Comparison of ENCODE assay signal across 8 cellular contexts in the genomic region with DNA sequence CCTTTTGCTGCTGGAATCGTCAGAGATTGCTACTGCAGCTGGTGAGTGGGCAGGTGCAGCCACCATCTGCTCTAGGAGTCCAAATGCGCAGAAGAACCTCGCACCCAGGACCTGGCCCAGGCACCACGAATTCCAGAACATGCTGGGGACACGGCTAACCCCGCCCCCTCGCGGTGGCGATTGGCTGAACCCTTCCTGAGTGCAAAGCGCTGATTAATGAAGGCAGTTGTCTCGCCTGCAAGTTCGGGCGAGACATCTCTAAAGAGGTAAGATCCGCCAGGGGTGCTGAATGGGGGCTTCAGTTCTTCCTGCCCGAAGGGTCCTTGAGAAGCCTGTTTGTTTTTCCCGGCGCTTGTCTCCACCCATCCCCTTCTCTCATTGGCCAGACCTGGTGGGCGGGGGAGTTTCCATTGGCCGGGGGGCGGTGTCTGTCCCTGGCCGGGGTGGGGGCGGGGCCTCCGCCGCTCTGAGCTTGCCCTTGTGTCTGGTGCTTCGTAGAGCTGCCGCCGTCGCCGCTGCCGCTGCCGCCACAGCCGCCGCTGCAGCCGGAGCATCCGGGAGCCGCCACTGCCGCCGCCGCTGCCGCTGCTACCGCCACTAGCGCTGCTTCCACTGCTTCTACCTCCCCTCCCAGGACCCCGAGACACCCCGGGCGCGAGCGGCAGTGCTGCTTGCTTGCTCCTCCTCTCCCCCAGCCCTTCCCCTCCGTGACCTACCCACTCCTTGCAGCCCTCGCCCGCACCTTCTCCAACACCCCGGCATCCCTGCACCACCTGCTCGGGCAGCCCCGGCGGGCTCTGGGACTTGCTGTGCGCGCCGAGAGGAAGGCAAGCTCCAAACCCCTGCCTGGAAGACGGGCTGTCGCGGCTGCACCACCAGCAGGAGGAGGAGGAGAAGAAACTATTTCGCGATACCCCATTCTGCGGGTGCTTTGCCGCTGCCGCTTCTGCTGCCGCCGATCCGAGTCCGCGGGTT. TPM values are rescaled to one million over a fixed set of nuclear protein-coding genes. Genes with fewer than 3 reads are reported as not detected.
DNase-seq lines count a peak whose midpoint lies in the region; ATAC-seq and TF ChIP-seq lines count a peak whose summit lies in the region.

A gene (plus strand): TSS at position 495 of the 975 bp plus-strand sequence.

- peak within 1 kb of the TSS; percentile 93 for H3K27ac Mint-ChIP-seq in GM23338

- no peaks in the 10 kb centered on the region for H3F3A ChIP-seq in GM23338 (replicated peaks; ENCODE audit: low read depth)

- H3K4me1 ChIP-seq in GM23338 (ENCODE audit: insufficient read depth) = peaks cover 28% of the 10 kb centered on the region
- H3K4me1 ChIP-seq in adrenal gland (replicated peaks in 1 of 2) = peaks cover 5 to 10% of the 10 kb centered on the region in 2 donors
- peaks cover 5% of the 10 kb centered on the region for H3K4me1 ChIP-seq in cardiac muscle cell (ENCODE audit: low read depth)
- H3K4me1 ChIP-seq in ovary (ENCODE audit: insufficient read depth) = peaks cover 8% of the 10 kb centered on the region
- peaks cover 12 to 17% of the 10 kb centered on the region in 2 donors for H3K4me1 ChIP-seq in thoracic aorta (ENCODE audit: control insufficient read depth in 1 of 2, low read depth in 2 of 2)

- H3K9me3 ChIP-seq in adrenal gland (replicated peaks in 1 of 3) (no peaks in the 10 kb centered on the region), cardiac muscle cell (ENCODE audit: low read depth) (no peaks in the 10 kb centered on the region), ovary (no peaks in the 10 kb centered on the region), thoracic aorta (no peaks in the 10 kb centered on the region)

- TF ChIP-seq EP300 in ovary (IDR thresholded peaks at IDR 0.05) = no peak

- H4K20me1 ChIP-seq in GM23338 (replicated peaks; ENCODE audit: insufficient read depth) = no peaks in the 10 kb centered on the region

- peaks cover 40% of the 10 kb centered on the region for H3K79me2 ChIP-seq in GM23338 (replicated peaks; ENCODE audit: insufficient read depth)

- no peaks in the 10 kb centered on the region for H3K36me3 ChIP-seq in GM23338 (ENCODE audit: insufficient read depth)
- no peaks in the 10 kb centered on the region for H3K36me3 ChIP-seq in adrenal gland (replicated peaks in 1 of 2)
- H3K36me3 ChIP-seq in cardiac muscle cell = no peaks in the 10 kb centered on the region
- H3K36me3 ChIP-seq in ovary = no peaks in the 10 kb centered on the region
- no peaks in the 10 kb centered on the region for H3K36me3 ChIP-seq in thoracic aorta

- ATAC-seq in GM23338 (peak; percentile 85), thoracic aorta (ENCODE audit: insufficient number of reproducible peaks, low FRiP score, low read depth) (peak; percentile 94)

- DNase-seq in EH (ENCODE audit: low read depth) (peak; percentile 75), GM23338 (ENCODE audit: low spot score) (peak; percentile 99), LNCaP clone FGC (ENCODE audit: low read depth) (peak; percentile 69), T follicular helper cell (ENCODE audit: low read depth) (peak; percentile 55), adrenal gland (peak; percentile 88 to 95 (median 93)), cardiac muscle cell (ENCODE audit: low read depth in 1 of 2, low spot score in 1 of 2) (peak; percentile 80 to 95), ovary (peak; percentile 75 to 86 (median 79)), thoracic aorta (ENCODE audit: low spot score) (peak; percentile 65)

- H3K27me3 ChIP-seq in GM23338 (ENCODE audit: insufficient read depth) (no peaks in the 10 kb centered on the region), adrenal gland (peaks cover 25% of the 10 kb centered on the region), cardiac muscle cell (peaks cover 40% of the 10 kb centered on the region), ovary (no peaks in the 10 kb centered on the region), thoracic aorta (replicated peaks; ENCODE audit: insufficient read depth) (no peaks in the 10 kb centered on the region)

- H3K27me3 Mint-ChIP-seq in GM23338 (ENCODE audit: insufficient read depth, low read depth, poor library complexity) = peaks cover 4% of the 10 kb centered on the region

- H2AFZ ChIP-seq in GM23338 = peak within 1 kb of the TSS; percentile 87

- H3K9me3 Mint-ChIP-seq in GM23338 = no peaks in the 10 kb centered on the region

- peak within 1 kb of the TSS; percentile 90 for H3K27ac ChIP-seq in GM23338 (ENCODE audit: low read depth)
- peak within 1 kb of the TSS in 1 of 5 donors; percentile 19 for H3K27ac ChIP-seq in adrenal gland
- H3K27ac ChIP-seq in cardiac muscle cell = no peak within 1 kb of the TSS
- H3K27ac ChIP-seq in ovary = no peak within 1 kb of the TSS
- H3K27ac ChIP-seq in thoracic aorta = no peak within 1 kb of the TSS

- peak within 1 kb of the TSS; percentile 94 for H3K4me2 ChIP-seq in GM23338

- H3K36me3 Mint-ChIP-seq in GM23338 (ENCODE audit: low read depth) = no peaks in the 10 kb centered on the region

- 1 to 3% (median 1%) methylated on average over 21 to 70 of the region's 70 CpGs for WGBS in adrenal gland, 4 donors
- 0 to 1% (median 1%) methylated on average over 67 to 70 of the region's 70 CpGs for WGBS in ovary, 3 donors

- intact Hi-C loops in adrenal gland (cut with DNase I) (no loop called here), ovary (cut with DNase I) (no loop called here)

- peaks cover 31% of the 10 kb centered on the region for H3K4me1 Mint-ChIP-seq in GM23338

- peak within 1 kb of the TSS; percentile 92 for H3K4me3 Mint-ChIP-seq in GM23338

- peak; percentile 59 to 64 for TF ChIP-seq CTCF in GM23338 (conservative IDR thresholded peaks at IDR 0.05; ENCODE audit: low read depth in 2 of 2)
- peak; percentile 33; the same call in 1 of the 2 replicates for TF ChIP-seq CTCF in LNCaP clone FGC (IDR thresholded peaks at IDR 0.05; ENCODE audit: control insufficient read depth, extremely low read depth, insufficient read depth)
- TF ChIP-seq CTCF in adrenal gland (IDR thresholded peaks at IDR 0.05) = peak in 2 of 6 experiments; percentile 5 to 18
- no peak for TF ChIP-seq CTCF in cardiac muscle cell (IDR thresholded peaks at IDR 0.05; ENCODE audit: low read depth, low read length)
- no peak for TF ChIP-seq CTCF in ovary (IDR thresholded peaks at IDR 0.05)
- peak; percentile 10 for TF ChIP-seq CTCF in thoracic aorta (IDR thresholded peaks at IDR 0.05)

- no peaks in the 10 kb centered on the region for H3K9me2 ChIP-seq in GM23338 (ENCODE audit: insufficient read depth)

- TF ChIP-seq POLR2A in adrenal gland (IDR thresholded peaks at IDR 0.05) (peak in 1 of 2 donors; percentile 32), ovary (IDR thresholded peaks at IDR 0.05) (no peak)

- H3K4me3 ChIP-seq in GM23338 (peak within 1 kb of the TSS; percentile 87), LNCaP clone FGC (ENCODE audit: low read depth, low read length) (peak within 1 kb of the TSS; percentile 75), adrenal gland (peak within 1 kb of the TSS in 2 of 4 donors; percentile 15 to 70), cardiac muscle cell (peak within 1 kb of the TSS; percentile 26), ovary (peak within 1 kb of the TSS; percentile 47), thoracic aorta (peak within 1 kb of the TSS; percentile 89)

TF ChIP-seq in GM23338, 12 proteins besides CTCF, POLR2A, EP300 and RAD21:
- peak; percentile 81 for TF ChIP-seq POLR2AphosphoS5 (IDR thresholded peaks at IDR 0.05; ENCODE audit: low read depth)
- no peak for TF ChIP-seq EZH2 (IDR thresholded peaks at IDR 0.05; ENCODE audit: low read depth, unreplicated experiment)
- TF ChIP-seq, protein P1, sequence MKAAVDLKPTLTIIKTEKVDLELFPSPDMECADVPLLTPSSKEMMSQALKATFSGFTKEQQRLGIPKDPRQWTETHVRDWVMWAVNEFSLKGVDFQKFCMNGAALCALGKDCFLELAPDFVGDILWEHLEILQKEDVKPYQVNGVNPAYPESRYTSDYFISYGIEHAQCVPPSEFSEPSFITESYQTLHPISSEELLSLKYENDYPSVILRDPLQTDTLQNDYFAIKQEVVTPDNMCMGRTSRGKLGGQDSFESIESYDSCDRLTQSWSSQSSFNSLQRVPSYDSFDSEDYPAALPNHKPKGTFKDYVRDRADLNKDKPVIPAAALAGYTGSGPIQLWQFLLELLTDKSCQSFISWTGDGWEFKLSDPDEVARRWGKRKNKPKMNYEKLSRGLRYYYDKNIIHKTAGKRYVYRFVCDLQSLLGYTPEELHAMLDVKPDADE (IDR thresholded peaks at IDR 0.05) = 0 out of 2 replicates have a peak, but pooled peaks have one; percentile 20

RNA-seq across cellular contexts. Expression of the gene that starts here (rescaled TPM):
- 13.3 and 16.4 TPM in 2 replicates for total RNA-seq in GM23338 (2014; rRNA removed; shearing (Covaris generic))
- polyA plus RNA-seq in GM23338 (2016; fragmentation: Nextera tagmentation; extraction: Ambion mirVana) (31.5 and 47.5 TPM in 2 replicates), adrenal gland (1 to 10 TPM in 2 of 3 donors, under 1 TPM in 1; 0.44 to 7.5 (median 6.0) TPM), cardiac muscle cell (0.30 and 0.40 TPM in 2 replicates), ovary (under 1 TPM; 0.48 to 0.93 TPM)
- total RNA-seq in adrenal gland (10 to 100 TPM in 2 of 8 donors, 1 to 10 TPM in 3, under 1 TPM in 3; 0.10 to 12.6 (median 1.1) TPM), cardiac muscle cell (0.15 and 1.2 TPM in 2 replicates), ovary (1 to 10 TPM in 2 of 7 donors, under 1 TPM in 5; 0.20 to 1.9 (median 0.69) TPM), thoracic aorta (1 to 10 TPM in 1 of 2 donors, not detected in 1; 1.8 TPM)

Comparison
In these comparisons a context has a peak if more than half of its experiments do, and no peak if none do; other contexts are left out.
1. CTCF ChIP-seq: peak in GM23338 (2 of 2), LNCaP clone FGC (single experiment) and thoracic aorta (single experiment); none in cardiac muscle cell (single experiment) and ovary (0 of 3).
2. Peak in every context shown above with its lines, with median percentiles within 50 percentile points of each other: DNase-seq.